In the genomic region with DNA sequence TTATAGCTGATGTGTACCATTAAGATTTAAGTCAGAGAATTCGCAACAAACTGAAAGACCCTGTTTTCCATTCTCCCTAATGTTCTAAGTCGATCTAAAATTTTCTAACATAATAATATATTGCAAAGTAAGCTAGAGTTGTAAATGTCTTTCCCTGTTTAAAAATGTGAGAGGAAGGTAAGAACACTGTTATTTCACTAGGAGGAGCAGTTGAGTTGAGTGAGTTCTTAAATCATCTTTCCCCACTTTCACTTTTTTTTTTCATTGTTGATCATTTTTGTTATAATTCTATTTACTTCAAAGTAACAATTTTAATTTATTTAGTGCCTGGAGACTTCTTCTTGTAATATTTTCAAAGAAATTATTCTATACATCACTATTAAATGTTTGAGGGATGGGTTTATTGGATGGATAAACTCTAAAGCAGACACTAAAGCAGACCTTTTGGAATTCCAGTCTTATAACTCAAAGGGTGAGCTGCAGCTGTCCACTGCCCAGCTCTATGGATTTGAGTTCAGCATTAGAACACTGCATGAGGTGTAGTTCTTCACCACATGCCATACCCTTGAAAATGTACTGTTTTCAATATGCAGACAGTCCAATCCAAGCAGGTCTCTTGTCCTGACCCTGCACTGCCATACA, we compare ENCODE assay signal across 8 cellular contexts.
A peak's percentile ranks its signal among the peaks of the same experiment; 100 is the strongest.
DNase-seq lines count a peak whose midpoint lies in the region; ATAC-seq and TF ChIP-seq lines count a peak whose summit lies in the region.

No MANE protein-coding gene starts in this region.

- no peaks in the 10 kb centered on the region for H3K36me3 Mint-ChIP-seq in Caco-2 (ENCODE audit: insufficient read depth, unreplicated experiment)

- H3K36me3 ChIP-seq in Caco-2 (ENCODE audit: control insufficient read depth, insufficient read depth, low read length) (no peaks in the 10 kb centered on the region), gastroesophageal sphincter (no peaks in the 10 kb centered on the region), upper lobe of left lung (no peaks in the 10 kb centered on the region)

- H3K9me3 Mint-ChIP-seq in Caco-2 (ENCODE audit: unreplicated experiment) = no peaks in the 10 kb centered on the region

- ATAC-seq in gastroesophageal sphincter (no peak), upper lobe of left lung (ENCODE audit: low FRiP score in 2 of 2) (peak in 1 of 2 donors; percentile 64), HG02885 (IDR thresholded peaks at IDR 0.05; ENCODE audit: poor library complexity, unreplicated experiment) (no peak), HG03039 (IDR thresholded peaks at IDR 0.05; ENCODE audit: unreplicated experiment) (no peak)

- H3K4me1 ChIP-seq in Caco-2 = no peaks in the 10 kb centered on the region
- H3K4me1 ChIP-seq in gastroesophageal sphincter = peaks cover 0 to 44% (median 21%) of the 10 kb centered on the region in 3 donors
- peaks cover 0 to 13% (median 2%) of the 10 kb centered on the region in 4 donors for H3K4me1 ChIP-seq in upper lobe of left lung

- WGBS in gastroesophageal sphincter (ENCODE audit: low coverage in 1 of 2), 2 donors = 22 to 52% methylated on average over 2 of the region's 2 CpGs
- 48 to 52% methylated on average over 2 of the region's 2 CpGs for WGBS in upper lobe of left lung, 2 donors

- H3K4me3 ChIP-seq in Caco-2 (ENCODE audit: low read depth, low read length) (no peak overlapping the region), gastroesophageal sphincter (peak overlapping the region in 1 of 2 donors; percentile 1), upper lobe of left lung (no peak overlapping the region)

- H3K4me1 Mint-ChIP-seq in Caco-2 (ENCODE audit: low read depth, unreplicated experiment) = no peaks in the 10 kb centered on the region

- intact Hi-C loops in Caco-2 (cut with micrococcal nuclease; ENCODE audit: unreplicated experiment) = no loop called here

- no peak overlapping the region for H3K27ac Mint-ChIP-seq in Caco-2 (ENCODE audit: unreplicated experiment)

- no peaks in the 10 kb centered on the region for H3K9me3 ChIP-seq in Caco-2
- H3K9me3 ChIP-seq in gastroesophageal sphincter = no peaks in the 10 kb centered on the region
- no peaks in the 10 kb centered on the region for H3K9me3 ChIP-seq in upper lobe of left lung

- CTCF ChIA-PET in Caco-2 (lab: Charles Lee) (no interaction called here), HEK293T (lab: Yijun Ruan, JAX) (interaction anchor here (0.7 to 0.8 kb wide), 2 partner anchors 644 to 935 kb away, joined by 3 to 5 read pairs; no protein-coding TSS in a partner anchor)

- TF ChIP-seq POLR2A in gastroesophageal sphincter (IDR thresholded peaks at IDR 0.05) (no peak), upper lobe of left lung (IDR thresholded peaks at IDR 0.05) (no peak)

- DNase-seq in Caco-2 (no peak), HEK293T (ENCODE audit: extremely low spot score) (no peak), SHP77 treated with DMSO at 0.1 percent for 48 hours (lab: John Stamatoyannopoulos, UW) (peak; percentile 43), upper lobe of left lung (no peak), NCI-H226 (no peak)

- BruUV-seq in Caco-2 (replicated peaks; lab: Mats Ljungman, UMichigan) = no TSS peak

- H3K27me3 ChIP-seq in Caco-2 (replicated peaks; ENCODE audit: control insufficient read depth, insufficient read depth, low read length) (no peaks in the 10 kb centered on the region), gastroesophageal sphincter (no peaks in the 10 kb centered on the region), upper lobe of left lung (no peaks in the 10 kb centered on the region)

- no peaks in the 10 kb centered on the region for H3K27me3 Mint-ChIP-seq in Caco-2 (ENCODE audit: insufficient read depth, unreplicated experiment)

- TF ChIP-seq CTCF in Caco-2 (IDR thresholded peaks at IDR 0.05; ENCODE audit: insufficient read depth in 1 of 2, low read depth in 1 of 2, low read length in 1 of 2, severe bottlenecking in 1 of 2, unreplicated experiment in 1 of 2) = peak; percentile 38 to 49
- TF ChIP-seq CTCF in gastroesophageal sphincter (IDR thresholded peaks at IDR 0.05) = peak; percentile 39 to 61 (median 46)
- peak in 5 of 6 experiments; percentile 28 to 42 (median 38) for TF ChIP-seq CTCF in upper lobe of left lung (IDR thresholded peaks at IDR 0.05)

- H3K4me3 Mint-ChIP-seq in Caco-2 (ENCODE audit: unreplicated experiment) = no peak overlapping the region

- TF ChIP-seq EP300 in gastroesophageal sphincter (IDR thresholded peaks at IDR 0.05) = no peak
- no peak for TF ChIP-seq EP300 in upper lobe of left lung (IDR thresholded peaks at IDR 0.05)

- POLR2A ChIA-PET in Caco-2 (lab: Charles Lee) (no interaction called here), HEK293T (lab: Yijun Ruan, JAX) (no interaction called here)

- peak overlapping the region in 2 of 4 donors; percentile 67 to 72 for H3K27ac ChIP-seq in gastroesophageal sphincter
- H3K27ac ChIP-seq in upper lobe of left lung = no peak overlapping the region

TF ChIP-seq in HEK293T, 16 proteins besides CTCF, POLR2A, EP300 and RAD21:
- TF ChIP-seq CTBP1 (IDR thresholded peaks at IDR 0.05; ENCODE audit: borderline replicate concordance) = no peak
- TF ChIP-seq ZNF384 (IDR thresholded peaks at IDR 0.05) = 0 out of 2 replicates have a peak, but pooled peaks have one; percentile 33
